ENCODE assay signal across 12 cellular contexts in the genomic region with DNA sequence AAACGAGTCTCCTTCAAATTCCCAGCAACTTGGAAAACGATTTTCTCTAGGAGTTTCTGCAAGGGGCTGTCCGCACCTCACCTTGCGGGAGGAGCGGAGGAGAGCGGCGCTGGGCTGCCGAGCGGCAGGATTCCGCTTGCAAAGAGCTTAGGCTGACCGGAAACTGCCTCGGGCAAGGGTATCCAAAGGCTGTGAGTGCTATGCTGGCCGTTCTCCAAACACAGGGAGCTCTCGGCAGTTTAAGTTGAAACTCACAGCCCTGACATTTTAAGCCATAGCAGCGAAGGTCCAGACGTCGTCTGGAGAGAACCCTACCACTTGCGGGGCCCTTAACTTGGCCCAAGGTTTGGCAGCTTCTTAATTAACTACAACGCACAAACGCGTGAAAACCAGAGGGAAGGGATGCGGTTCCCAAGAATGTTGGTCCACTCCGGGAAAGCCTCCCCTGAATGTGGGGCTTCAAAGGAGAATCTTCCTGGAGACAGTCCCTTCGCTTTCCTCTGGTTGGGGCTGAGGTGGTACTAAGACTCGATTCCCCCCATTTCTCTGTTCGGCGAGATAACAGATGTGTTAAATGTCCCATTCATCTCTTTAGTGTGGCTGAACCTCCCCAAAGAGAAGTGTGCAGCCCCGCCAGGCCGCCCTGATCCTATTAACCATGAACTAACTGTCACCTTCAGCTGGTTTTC. TPM values are rescaled to one million over a fixed set of nuclear protein-coding genes. Genes with fewer than 3 reads are reported as not detected.
DNase-seq lines count a peak whose midpoint lies in the region; ATAC-seq, FAIRE-seq and TF ChIP-seq lines count a peak whose summit lies in the region.
"Had no signal": no experiment of that assay in that cellular context is flagged by ENCODE, and none has a peak within 500 bp of the region (broad histone marks: within the 10 kb centered on the region; RNA-seq: fewer than 3 reads in every experiment).

No MANE protein-coding gene starts in this region.

- no peak overlapping the region for H3K9ac ChIP-seq in astrocyte (ENCODE audit: low read length)

- H3K4me1 Mint-ChIP-seq in IgD-negative memory B cell: peaks cover 5 to 14% (median 7%) of the 10 kb centered on the region in 3 donors
- H3K4me1 Mint-ChIP-seq in astrocyte (ENCODE audit: low read depth, unreplicated experiment): peaks cover 2% of the 10 kb centered on the region
- peaks cover 58% of the 10 kb centered on the region for H3K4me1 Mint-ChIP-seq in nephron progenitor cell

- H3K36me3 Mint-ChIP-seq in IgD-negative memory B cell (no peaks in the 10 kb centered on the region), astrocyte (ENCODE audit: low read depth, unreplicated experiment) (peaks cover 7% of the 10 kb centered on the region), nephron progenitor cell (ENCODE audit: low read depth) (no peaks in the 10 kb centered on the region)

- DNase-seq in ELF-1 (ENCODE audit: low read depth, low spot score) (peak; percentile 86), astrocyte (ENCODE audit: low read depth) (no peak), nephron progenitor cell (peak; percentile 49), left lung (no peak), mucosa of descending colon (no peak)
- DNase-seq: anterior cingulate cortex, hypothalamus, right cardiac atrium, T-helper 2 cell had no signal

- intact Hi-C loops in left lung (cut with DNase I) (no loop called here), mucosa of descending colon (cut with DNase I, micrococcal nuclease) (no loop called here)

- FAIRE-seq in astrocyte (lab: Jason Lieb, UNC): no peak

- no peaks in the 10 kb centered on the region for H3K79me2 ChIP-seq in astrocyte (ENCODE audit: insufficient read depth, low read length)

- H3K4me2 ChIP-seq in astrocyte (ENCODE audit: low read length): no peak overlapping the region

- no peak for ATAC-seq in GM18858 (IDR thresholded peaks at IDR 0.05; ENCODE audit: unreplicated experiment)
- ATAC-seq in left lung: no peak
- ATAC-seq in mucosa of descending colon: no peak
- ATAC-seq: right cardiac atrium had no signal

- H3K27ac ChIP-seq in astrocyte (ENCODE audit: low read depth, low read length) (no peak overlapping the region), left lung (no peak overlapping the region)

- H3K27me3 ChIP-seq in astrocyte (ENCODE audit: insufficient read depth, low read length) (peaks cover 91% of the 10 kb centered on the region), left lung (peaks cover 98 to 100% of the 10 kb centered on the region in 2 donors)

- H3K36me3 ChIP-seq in astrocyte (ENCODE audit: insufficient read depth, low read length) (no peaks in the 10 kb centered on the region), left lung (no peaks in the 10 kb centered on the region), mucosa of descending colon (ENCODE audit: low read depth) (no peaks in the 10 kb centered on the region)

- H3K4me3 Mint-ChIP-seq in IgD-negative memory B cell: peak overlapping the region in 2 of 4 donors; percentile 26 to 43
- H3K4me3 Mint-ChIP-seq in astrocyte (ENCODE audit: unreplicated experiment): no peak overlapping the region
- no peak overlapping the region for H3K4me3 Mint-ChIP-seq in nephron progenitor cell

- H3K27me3 Mint-ChIP-seq in IgD-negative memory B cell (peaks cover 63% of the 10 kb centered on the region), astrocyte (ENCODE audit: low read depth, unreplicated experiment) (peaks cover 82% of the 10 kb centered on the region), nephron progenitor cell (ENCODE audit: low read depth, poor library complexity) (peaks cover 100% of the 10 kb centered on the region)

- TF ChIP-seq CTCF in astrocyte (IDR thresholded peaks at IDR 0.05; ENCODE audit: insufficient read depth, low read depth, low read length) (no peak), nephron progenitor cell (IDR thresholded peaks at IDR 0.05) (no peak), left lung (IDR thresholded peaks at IDR 0.05) (no peak), mucosa of descending colon (IDR thresholded peaks at IDR 0.05) (no peak)

- H4K20me1 ChIP-seq in astrocyte (ENCODE audit: insufficient read depth, low read length): peaks cover 13% of the 10 kb centered on the region

- H3K27ac Mint-ChIP-seq in IgD-negative memory B cell: peak overlapping the region in 2 of 3 donors; percentile 75 to 84
- peak overlapping the region; percentile 72 for H3K27ac Mint-ChIP-seq in astrocyte (ENCODE audit: unreplicated experiment)
- no peak overlapping the region for H3K27ac Mint-ChIP-seq in nephron progenitor cell

- H3K9me3 Mint-ChIP-seq in IgD-negative memory B cell: peaks cover 3 to 17% (median 10%) of the 10 kb centered on the region in 3 donors
- H3K9me3 Mint-ChIP-seq in astrocyte (ENCODE audit: unreplicated experiment): peaks cover 36% of the 10 kb centered on the region
- peaks cover 10% of the 10 kb centered on the region for H3K9me3 Mint-ChIP-seq in nephron progenitor cell

- no peak overlapping the region for H2AFZ ChIP-seq in astrocyte (ENCODE audit: low read depth, low read length)

- H3K4me1 ChIP-seq in astrocyte (ENCODE audit: insufficient read depth, low read length): peaks cover 4% of the 10 kb centered on the region
- peaks cover 14 to 20% of the 10 kb centered on the region in 2 donors for H3K4me1 ChIP-seq in left lung
- H3K4me1 ChIP-seq in mucosa of descending colon (ENCODE audit: low read depth): peaks cover 8% of the 10 kb centered on the region

- H3K4me3 ChIP-seq in astrocyte (ENCODE audit: insufficient read depth, low read depth, low read length) (no peak overlapping the region), left lung (no peak overlapping the region), mucosa of descending colon (no peak overlapping the region)

- peaks cover 9% of the 10 kb centered on the region for H3K9me3 ChIP-seq in astrocyte (ENCODE audit: insufficient read depth, low read depth, low read length)
- no peaks in the 10 kb centered on the region for H3K9me3 ChIP-seq in left lung
- H3K9me3 ChIP-seq in mucosa of descending colon: no peaks in the 10 kb centered on the region

RNA-seq across cellular contexts. Expression of gene DBX1, which starts 1.1 kb away (rescaled TPM):
- not detected for polyA plus RNA-seq in IgD-negative memory B cell
- total RNA-seq in astrocyte (not detected in 2 replicates), left lung (not detected), mucosa of descending colon (not detected)
- total RNA-seq: mucosa of gallbladder, right cardiac atrium had no signal
- polyA plus RNA-seq: right cardiac atrium had no signal

Comparison
In these comparisons a context has a peak if more than half of its experiments do, and no peak if none do; other contexts are left out.
1. DNase-seq: peak in ELF-1 (single experiment) and nephron progenitor cell (single experiment); none in astrocyte (single experiment), left lung (0 of 2) and mucosa of descending colon (0 of 3).